8 cellular contexts compared by ENCODE assay signal in the genomic region with DNA sequence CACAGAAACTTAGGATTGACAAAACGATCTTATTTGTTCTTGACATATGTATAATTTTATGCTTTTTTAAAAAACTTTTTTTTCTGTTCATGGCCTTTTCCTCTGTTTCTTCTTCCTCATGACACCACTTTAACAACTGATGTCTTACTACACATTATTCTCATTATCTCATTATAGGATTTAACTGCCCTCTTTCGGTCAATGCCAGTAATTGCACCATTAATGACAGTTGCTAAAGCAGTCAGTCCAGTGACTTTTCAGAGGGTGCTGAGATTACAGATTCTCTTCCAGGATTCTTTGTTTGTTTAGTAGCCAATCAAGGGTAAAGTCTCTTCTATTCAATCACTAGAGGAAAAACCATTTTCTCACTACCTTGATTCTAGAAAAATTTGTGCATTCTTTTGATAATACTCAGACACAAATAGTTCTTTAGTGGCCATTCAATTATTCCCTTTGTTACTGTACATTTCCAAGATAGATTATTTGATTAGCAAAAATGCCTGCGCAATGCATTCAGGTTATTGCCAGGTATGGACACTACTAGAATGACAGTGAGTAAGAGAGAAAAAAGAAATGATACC. TPM values are rescaled to one million over a fixed set of nuclear protein-coding genes. Genes with fewer than 3 reads are reported as not detected.
DNase-seq lines count a peak whose midpoint lies in the region; ATAC-seq, FAIRE-seq and TF ChIP-seq lines count a peak whose summit lies in the region.

No MANE protein-coding gene starts in this region.

- no peak overlapping the region for H3K4me2 ChIP-seq in GM23248 (ENCODE audit: unreplicated experiment)
- H3K4me2 ChIP-seq in K562 (ENCODE audit: insufficient read depth, low read length): no peak overlapping the region

- POLR2A ChIA-PET in K562 (lab: Yijun Ruan, JAX): no interaction called here

- H3K27me3 ChIP-seq in GM23248 (replicated peaks; ENCODE audit: insufficient read depth) (no peaks in the 10 kb centered on the region; the same call in none of the 2 replicates), K562 (ENCODE audit: control insufficient read depth in 2 of 2, insufficient read depth in 2 of 2, low read length in 2 of 2) (no peaks in the 10 kb centered on the region)

- peaks cover 0 to 3% (median 0%) of the 10 kb centered on the region in 3 donors for H3K27me3 Mint-ChIP-seq in immature natural killer cell (ENCODE audit: low read depth in 3 of 3)

- ATAC-seq in K562: peak; percentile 50; the same call in 2 of the 3 replicates
- ATAC-seq in stimulated activated naive CD8-positive, alpha-beta T cell treated with anti-CD3 and anti-CD28 coated beads, Interleukin-15, Interleukin-2, amounts not matched to agents 100 U/mL and 50 U/mL, for 24 hours: peak; percentile 69
- ATAC-seq in GM21723 (IDR thresholded peaks at IDR 0.05; ENCODE audit: unreplicated experiment): no peak
- no peak for ATAC-seq in GM18520 (IDR thresholded peaks at IDR 0.05; ENCODE audit: unreplicated experiment)

- H3K9me1 ChIP-seq in K562 (ENCODE audit: control insufficient read depth, insufficient read depth, low read length): no peaks in the 10 kb centered on the region

- peak; percentile 44 to 74 (median 48); a peak in 4 of 6 replicates for TF ChIP-seq CTCF in K562 (IDR thresholded peaks at IDR 0.05 in 2 of 3, conservative IDR thresholded peaks at IDR 0.05 in 1 of 3; ENCODE audit: insufficient read depth in 2 of 3, low read depth in 1 of 3, low read length in 3 of 3)

- H3K4me3 ChIP-seq in GM23248 (no peak overlapping the region), K562 (no peak overlapping the region)

- no TSS peak for BruUV-seq in K562 (replicated peaks; lab: Mats Ljungman, UMichigan)

- no peaks in the 10 kb centered on the region for H4K20me1 ChIP-seq in GM23248 (ENCODE audit: insufficient read depth)
- H4K20me1 ChIP-seq in K562 (replicated peaks; ENCODE audit: control insufficient read depth, insufficient read depth, low read length): no peaks in the 10 kb centered on the region

- no peaks in the 10 kb centered on the region for H3K4me1 ChIP-seq in GM23248 (ENCODE audit: insufficient read depth)
- H3K4me1 ChIP-seq in K562 (replicated peaks in 1 of 2; ENCODE audit: control insufficient read depth in 2 of 2, insufficient read depth in 2 of 2, low read length in 2 of 2): no peaks in the 10 kb centered on the region

- TF ChIP-seq EP300 in K562 (IDR thresholded peaks at IDR 0.05; ENCODE audit: low read length): no peak

- in situ Hi-C loops in Caki2 (cut with HindIII; ENCODE audit: low pct_unique_long_range_greater_than_20kb, low sequenced_read_pairs) (no loop called here), GM23248 (cut with MboI) (loop anchor here (25.0 kb wide), 1 partner anchor 352 kb away; a partner anchor contains a TSS), K562 (cut with MboI) (no loop called here)

- no peaks in the 10 kb centered on the region for H3K9me3 Mint-ChIP-seq in immature natural killer cell

- peaks cover 47 to 48% of the 10 kb centered on the region in 2 donors for H3K4me1 Mint-ChIP-seq in immature natural killer cell

- peak overlapping the region; percentile 2 to 60 (median 40) for H3K4me3 Mint-ChIP-seq in immature natural killer cell

- H3K79me2 ChIP-seq in GM23248 (ENCODE audit: insufficient read depth) (no peaks in the 10 kb centered on the region), K562 (ENCODE audit: control insufficient read depth, insufficient read depth, low read length) (no peaks in the 10 kb centered on the region)

- H3K36me3 ChIP-seq in GM23248 (ENCODE audit: low read depth) (no peaks in the 10 kb centered on the region), K562 (ENCODE audit: control insufficient read depth, insufficient read depth, low read length) (no peaks in the 10 kb centered on the region)

- peak; percentile 74 for FAIRE-seq in K562 (lab: Jason Lieb, UNC)

- H3K9me3 ChIP-seq in GM23248 (ENCODE audit: low read depth) (no peaks in the 10 kb centered on the region), K562 (replicated peaks; ENCODE audit: control insufficient read depth, insufficient read depth, low read depth, low read length) (no peaks in the 10 kb centered on the region)

- peak overlapping the region; percentile 7 to 86 (median 74) for H3K27ac Mint-ChIP-seq in immature natural killer cell

- intact Hi-C loops in K562 (cut with micrococcal nuclease): loop anchor here (1.0 kb wide), 1 partner anchor 89 kb away; no protein-coding TSS in a partner anchor

- H2AFZ ChIP-seq in GM23248: no peak overlapping the region
- H2AFZ ChIP-seq in K562 (ENCODE audit: low read depth, low read length): no peak overlapping the region

- H3F3A ChIP-seq in GM23248 (ENCODE audit: insufficient read depth): no peaks in the 10 kb centered on the region

- H3K27ac ChIP-seq in GM23248 (no peak overlapping the region), K562 (ENCODE audit: extremely low read depth, low read depth, low read length) (no peak overlapping the region)

- peak; percentile 73 to 79 for TF ChIP-seq RAD21 in K562 (CRISPR knock-in tag; conservative IDR thresholded peaks at IDR 0.05 in 1 of 2, IDR thresholded peaks at IDR 0.05 in 1 of 2)

- CTCF ChIA-PET in K562 (lab: Yijun Ruan, JAX; ENCODE audit: low intra/inter-chr PET ratio): interaction anchor here (0.8 to 2.4 kb wide), 6 partner anchors 10 to 495 kb away, joined by 3 to 22 read pairs (median 10); a partner anchor contains a TSS

- H3K9ac ChIP-seq in GM23248 (no peak overlapping the region), K562 (ENCODE audit: insufficient read depth in 1 of 2, low read depth in 2 of 2, low read length in 2 of 2) (no peak overlapping the region)

- WGBS in GM23248 (ENCODE audit: low coverage in 1 of 2, low lambda C conversion rate in 2 of 2, missing lambda C conversion rate in 2 of 2), 2 experiments: 14 to 16% methylated on average over 3 of the region's 3 CpGs
- WGBS in K562 (ENCODE audit: insufficient coverage, low coverage, missing lambda C conversion rate): 0% methylated on average over 3 of the region's 3 CpGs

- DNase-seq in Caki2 (ENCODE audit: low read depth): peak; percentile 28
- peak; percentile 69 for DNase-seq in GM23248
- peak; percentile 23 for DNase-seq in NCI-H226
- peak; percentile 39 to 53 (median 42) for DNase-seq in K562 (ENCODE audit: extremely low read depth in 1 of 4, low spot score in 3 of 4)
- peak; percentile 62 to 68 (median 66) for DNase-seq in immature natural killer cell
- no peak for DNase-seq in stimulated activated naive CD8-positive, alpha-beta T cell treated with anti-CD3 and anti-CD28 coated beads, Interleukin-15, Interleukin-2, amounts not matched to agents 100 U/mL and 50 U/mL, for 24 hours

- TF ChIP-seq POLR2A in K562 (conservative IDR thresholded peaks at IDR 0.05): no peak

- peaks cover 0 to 10% (median 9%) of the 10 kb centered on the region in 3 donors for H3K36me3 Mint-ChIP-seq in immature natural killer cell

- H3K9me2 ChIP-seq in GM23248 (ENCODE audit: insufficient read depth): no peaks in the 10 kb centered on the region

TF ChIP-seq in K562, 482 proteins besides CTCF, POLR2A, EP300 and RAD21 (continues in another document):
- TF ChIP-seq, protein P1, sequence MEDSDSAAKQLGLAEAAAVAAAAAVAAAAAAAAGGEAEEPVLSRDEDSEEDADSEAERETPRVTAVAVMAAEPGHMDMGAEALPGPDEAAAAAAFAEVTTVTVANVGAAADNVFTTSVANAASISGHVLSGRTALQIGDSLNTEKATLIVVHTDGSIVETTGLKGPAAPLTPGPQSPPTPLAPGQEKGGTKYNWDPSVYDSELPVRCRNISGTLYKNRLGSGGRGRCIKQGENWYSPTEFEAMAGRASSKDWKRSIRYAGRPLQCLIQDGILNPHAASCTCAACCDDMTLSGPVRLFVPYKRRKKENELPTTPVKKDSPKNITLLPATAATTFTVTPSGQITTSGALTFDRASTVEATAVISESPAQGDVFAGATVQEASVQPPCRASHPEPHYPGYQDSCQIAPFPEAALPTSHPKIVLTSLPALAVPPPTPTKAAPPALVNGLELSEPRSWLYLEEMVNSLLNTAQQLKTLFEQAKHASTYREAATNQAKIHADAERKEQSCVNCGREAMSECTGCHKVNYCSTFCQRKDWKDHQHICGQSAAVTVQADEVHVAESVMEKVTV (CRISPR knock-in tag; IDR thresholded peaks at IDR 0.05): peak; percentile 51; the same call in 1 of the 2 replicates
- TF ChIP-seq ZNF431 (CRISPR knock-in tag; IDR thresholded peaks at IDR 0.05) (no peak), SMC3 (conservative IDR thresholded peaks at IDR 0.05; ENCODE audit: insufficient read depth, low read depth, low read length) (peak; percentile 56)

RNA-seq across cellular contexts. Expression of a gene that starts 50.1 kb away (rescaled TPM):
- 1.0 and 4.2 TPM in 2 replicates for total RNA-seq in Caki2 (2014; rRNA removed; shearing (Covaris generic); ENCODE audit: low replicate concordance)
- total RNA-seq in GM23248 (2014; rRNA removed; shearing (Covaris generic)): not detected in 2 replicates
- polyA plus RNA-seq in GM23248 (2016; fragmentation: Nextera tagmentation; extraction: Ambion mirVana): 1.1 TPM in 1 of 2 replicates, not detected in the other
- total RNA-seq in K562 (2011; cell fraction: chromatin; rRNA removed; ENCODE audit: low replicate concordance): 2.8 and 5.4 TPM in 2 replicates
- total RNA-seq in K562 (2011; cell fraction: nucleolus; rRNA removed): 1.2 and 1.6 TPM in 2 replicates
- total RNA-seq in K562 (2011; cell fraction: nucleoplasm; rRNA removed): 4.7 TPM in 2 replicates
- total RNA-seq in K562 (2014; rRNA removed): 1.2 and 2.0 TPM in 2 replicates
- total RNA-seq in K562 (2014; rRNA removed; fragmentation: Illumina TruSeq; extraction: Trizol): 2.6 and 3.0 TPM in 2 replicates
- 2.0 and 2.1 TPM in 2 replicates for total RNA-seq in K562 (2015; rRNA removed; fragmentation: Illumina TruSeq; extraction: Trizol)
- total RNA-seq in K562 (2021): 1.4 TPM in 2 replicates
- polyA plus RNA-seq in K562 (2011; rRNA removed): 2.2 and 3.6 TPM in 2 replicates
- polyA plus RNA-seq in K562 (2011; cell fraction: cytosol; rRNA removed): 0.91 and 2.1 TPM in 2 replicates
- polyA plus RNA-seq in K562 (2011; cell fraction: nucleus; rRNA removed): 1.8 TPM in 2 replicates
- 1.9 and 2.1 TPM in 2 replicates for polyA plus RNA-seq in K562 (2012)
- polyA plus RNA-seq in K562 (2014; fragmentation: Illumina TruSeq; extraction: Trizol): 2.1 and 2.6 TPM in 2 replicates
- 1 to 10 TPM; 4.8 to 7.2 TPM for polyA plus RNA-seq in K562 (2014; fragmentation: Nextera tagmentation; extraction: Ambion mirVana)
- 2.0 and 3.1 TPM in 2 replicates for polyA plus RNA-seq in K562 (2014; rRNA removed)
- 2.5 and 2.7 TPM in 2 replicates for polyA minus RNA-seq in K562 (2011; rRNA and poly(A)+ RNA removed)
- not detected in 2 replicates for polyA minus RNA-seq in K562 (2011; cell fraction: cytosol; rRNA and poly(A)+ RNA removed)
- polyA minus RNA-seq in K562 (2011; cell fraction: nucleus; rRNA and poly(A)+ RNA removed): 0.89 and 2.8 TPM in 2 replicates
- 100 to 1,000 TPM; 183 to 569 (median 308) TPM for polyA plus RNA-seq in immature natural killer cell

Comparison
In these comparisons a context has a peak if more than half of its experiments do, and no peak if none do; other contexts are left out.
1. ATAC-seq: peak in K562 (single experiment) and stimulated activated naive CD8-positive, alpha-beta T cell treated with anti-CD3 and anti-CD28 coated beads, Interleukin-15, Interleukin-2, amounts not matched to agents 100 U/mL and 50 U/mL, for 24 hours (single experiment); none in GM21723 (single experiment) and GM18520 (single experiment).